ENCODE assay signal across 14 cellular contexts in genomic region chr9:127426756-127427155, GRCh38. TPM values are rescaled to one million over a fixed set of nuclear protein-coding genes. Genes with fewer than 3 reads are reported as not detected.
A peak's percentile ranks its signal among the peaks of the same experiment; 100 is the strongest.
DNase-seq lines count a peak whose midpoint lies in the region; ATAC-seq and TF ChIP-seq lines count a peak whose summit lies in the region.
"Had no signal": no experiment of that assay in that cellular context is flagged by ENCODE, and none has a peak within 500 bp of the region (broad histone marks: within the 10 kb centered on the region; RNA-seq: fewer than 3 reads in every experiment).

No MANE protein-coding gene starts in this region.

- peaks cover 6% of the 10 kb centered on the region; the same call in 1 of the 2 replicates for H3K36me3 ChIP-seq in Loucy (ENCODE audit: insufficient read depth, low read length)

- no peak overlapping the region for H3K4me3 ChIP-seq in Loucy (ENCODE audit: low read length, poor library complexity, severe bottlenecking)
- H3K4me3 ChIP-seq: esophagus muscularis mucosa, lung had no signal

- no peaks in the 10 kb centered on the region for H3K27me3 Mint-ChIP-seq in CD4-positive, alpha-beta T cell
- H3K27me3 Mint-ChIP-seq in natural killer cell (ENCODE audit: low read depth in 2 of 2) = no peaks in the 10 kb centered on the region

- no peak overlapping the region for H2AFZ ChIP-seq in Loucy (ENCODE audit: low read length)

- no peak for TF ChIP-seq CTCF in CD4-positive, alpha-beta T cell (IDR thresholded peaks at IDR 0.05)
- TF ChIP-seq CTCF in Loucy (conservative IDR thresholded peaks at IDR 0.05; ENCODE audit: low read length) (no peak), natural killer cell (IDR thresholded peaks at IDR 0.05) (no peak)

- H3K9me3 ChIP-seq in CD4-positive, alpha-beta T cell (ENCODE audit: control insufficient read depth, low read length) = no peaks in the 10 kb centered on the region
- no peaks in the 10 kb centered on the region for H3K9me3 ChIP-seq in Loucy (ENCODE audit: insufficient read depth, low read depth, low read length)
- H3K9me3 ChIP-seq: esophagus muscularis mucosa had no signal

- no peaks in the 10 kb centered on the region for H3K9me3 Mint-ChIP-seq in CD4-positive, alpha-beta T cell
- H3K9me3 Mint-ChIP-seq in activated naive CD4-positive, alpha-beta T cell treated with anti-CD3 and anti-CD28 coated beads, Interleukin-2, amount 50 U/mL, for 72 hours = no peaks in the 10 kb centered on the region
- H3K9me3 Mint-ChIP-seq in natural killer cell = no peaks in the 10 kb centered on the region

- CTCF ChIA-PET in CD4-positive, alpha-beta T cell (lab: Charles Lee) = no interaction called here

- H3K4me3 Mint-ChIP-seq in CD4-positive, alpha-beta T cell = peak overlapping the region; percentile 73
- H3K4me3 Mint-ChIP-seq in natural killer cell = peak overlapping the region; percentile 45

- H3K4me1 Mint-ChIP-seq in CD4-positive, alpha-beta T cell (ENCODE audit: low read depth) = peaks cover 55% of the 10 kb centered on the region
- peaks cover 37 to 51% of the 10 kb centered on the region in 2 donors for H3K4me1 Mint-ChIP-seq in natural killer cell

- H3K9me2 ChIP-seq in Loucy (replicated peaks; ENCODE audit: low read depth, low read length) = no peaks in the 10 kb centered on the region

- peaks cover 21% of the 10 kb centered on the region for H3K4me1 ChIP-seq in Loucy (ENCODE audit: insufficient read depth, low read length, poor library complexity, severe bottlenecking)

- no peak for DNase-seq in CD4-positive, alpha-beta T cell
- peak; percentile 37 to 56 for DNase-seq in activated naive CD4-positive, alpha-beta T cell treated with anti-CD3 and anti-CD28 coated beads, Interleukin-2, amount 50 U/mL, for 72 hours (ENCODE audit: low spot score in 2 of 2)
- no peak for DNase-seq in natural killer cell
- DNase-seq in H4 (ENCODE audit: low spot score) = no peak
- DNase-seq in caudate nucleus (lab: John Stamatoyannopoulos, UW) = no peak
- no peak for DNase-seq in NK-92 (lab: John Stamatoyannopoulos, UW; ENCODE audit: unreplicated experiment)
- no peak for DNase-seq in putamen (ENCODE audit: low spot score)
- DNase-seq: C1 segment of cervical spinal cord, NCI-H1417 treated with DMSO at 0.1 percent for 48 hours, NCI-H524 had no signal

- H3K27ac ChIP-seq in CD4-positive, alpha-beta T cell (ENCODE audit: low read depth, low read length) = no peak overlapping the region
- H3K27ac ChIP-seq in caudate nucleus (ENCODE audit: low read depth, low read length) = no peak overlapping the region
- H3K27ac ChIP-seq: esophagus muscularis mucosa had no signal

- H3K27me3 ChIP-seq in CD4-positive, alpha-beta T cell (ENCODE audit: control insufficient read depth, insufficient read depth, low read length) = no peaks in the 10 kb centered on the region
- H3K27me3 ChIP-seq in Loucy (ENCODE audit: insufficient read depth, low read length, poor library complexity, severe bottlenecking) = no peaks in the 10 kb centered on the region
- H3K27me3 ChIP-seq: esophagus muscularis mucosa had no signal

- peaks cover 63% of the 10 kb centered on the region for H3K36me3 Mint-ChIP-seq in CD4-positive, alpha-beta T cell (ENCODE audit: low read depth)
- peaks cover 41 to 48% of the 10 kb centered on the region in 2 donors for H3K36me3 Mint-ChIP-seq in activated naive CD4-positive, alpha-beta T cell treated with anti-CD3 and anti-CD28 coated beads, Interleukin-2, amount 50 U/mL, for 72 hours
- peaks cover 16% of the 10 kb centered on the region for H3K36me3 Mint-ChIP-seq in natural killer cell

- H3F3A ChIP-seq in Loucy (ENCODE audit: low read depth) = no peaks in the 10 kb centered on the region

- intact Hi-C loops in CD4-positive, alpha-beta T cell (cut with DNase I, micrococcal nuclease) = loop anchor here in 1 of 2 experiments (10.0 kb wide), 1 partner anchor 512 kb away; the partner anchor contains the start of gene RALGPS1
- intact Hi-C loops in natural killer cell (cut with micrococcal nuclease) = loop anchor here (10.0 kb wide), 1 partner anchor 142 kb away; no protein-coding TSS in a partner anchor

- peaks cover 49% of the 10 kb centered on the region for H3K79me2 ChIP-seq in Loucy (ENCODE audit: insufficient read depth, low read length)

- H4K20me1 ChIP-seq in Loucy (ENCODE audit: insufficient read depth, low read length, poor library complexity, severe bottlenecking) = peaks cover 8% of the 10 kb centered on the region

- no peak overlapping the region for H3K9ac ChIP-seq in Loucy (ENCODE audit: low read depth, low read length, poor library complexity, severe bottlenecking)

- POLR2A ChIA-PET in CD4-positive, alpha-beta T cell (lab: Charles Lee) = no interaction called here

- no peak overlapping the region for H3K27ac Mint-ChIP-seq in CD4-positive, alpha-beta T cell
- H3K27ac Mint-ChIP-seq in activated naive CD4-positive, alpha-beta T cell treated with anti-CD3 and anti-CD28 coated beads, Interleukin-2, amount 50 U/mL, for 72 hours = peak overlapping the region; percentile 95 to 99
- peak overlapping the region; percentile 78 to 95 for H3K27ac Mint-ChIP-seq in natural killer cell

- no peak for ATAC-seq in CD4-positive, alpha-beta T cell (ENCODE audit: poor library complexity)
- ATAC-seq in activated naive CD4-positive, alpha-beta T cell treated with anti-CD3 and anti-CD28 coated beads, Interleukin-2, amount 50 U/mL, for 72 hours = peak; percentile 72 to 82
- ATAC-seq in natural killer cell = peak in 2 of 3 donors; percentile 2 to 12
- ATAC-seq: HCT116 had no signal

- peak overlapping the region; percentile 98 for H3K4me2 ChIP-seq in Loucy (ENCODE audit: low read depth, low read length, poor library complexity, severe bottlenecking)

RNA-seq across cellular contexts. Expression of gene ZNF79, which starts 2.6 kb away (rescaled TPM):
- total RNA-seq in CD4-positive, alpha-beta T cell = 1 to 10 TPM; 4.3 to 4.9 TPM
- 10 to 100 TPM in 1 of 2 donors, 1 to 10 TPM in 1; 8.3 to 10.3 TPM for total RNA-seq in activated naive CD4-positive, alpha-beta T cell treated with anti-CD3 and anti-CD28 coated beads, Interleukin-2, amount 50 U/mL, for 72 hours
- 10 to 100 TPM; 13.8 to 16.1 (median 14.2) TPM for total RNA-seq in natural killer cell
- total RNA-seq in H4 (2014; rRNA removed; shearing (Covaris generic)) = 6.1 and 7.0 TPM in 2 replicates

RNA-seq across cellular contexts. Expression of gene RPL12, which starts 24.4 kb away (rescaled TPM):
- 1,000 to 10,000 TPM; 1,884 to 1,993 TPM for total RNA-seq in CD4-positive, alpha-beta T cell
- 1,000 to 10,000 TPM; 1,789 to 1,979 TPM for total RNA-seq in activated naive CD4-positive, alpha-beta T cell treated with anti-CD3 and anti-CD28 coated beads, Interleukin-2, amount 50 U/mL, for 72 hours
- total RNA-seq in natural killer cell = 100 to 1,000 TPM; 561 to 770 (median 724) TPM
- 2,219 and 2,463 TPM in 2 replicates for total RNA-seq in H4 (2014; rRNA removed; shearing (Covaris generic))

RNA-seq across cellular contexts. Expression of gene LRSAM1, which starts 24.6 kb away (rescaled TPM):
- total RNA-seq in CD4-positive, alpha-beta T cell = 10 to 100 TPM; 11.4 to 16.0 TPM
- 10 to 100 TPM; 20.1 to 24.4 TPM for total RNA-seq in activated naive CD4-positive, alpha-beta T cell treated with anti-CD3 and anti-CD28 coated beads, Interleukin-2, amount 50 U/mL, for 72 hours
- total RNA-seq in natural killer cell = 10 to 100 TPM; 17.4 to 24.6 (median 20.7) TPM
- 2.6 and 5.7 TPM in 2 replicates for total RNA-seq in H4 (2014; rRNA removed; shearing (Covaris generic))

RNA-seq across cellular contexts. Expression of gene SLC2A8, which starts 29.8 kb away (rescaled TPM):
- total RNA-seq in CD4-positive, alpha-beta T cell = 1 to 10 TPM; 1.6 to 1.8 TPM
- total RNA-seq in activated naive CD4-positive, alpha-beta T cell treated with anti-CD3 and anti-CD28 coated beads, Interleukin-2, amount 50 U/mL, for 72 hours = 1 to 10 TPM; 1.4 to 1.7 TPM
- 10 to 100 TPM; 21.1 to 30.6 (median 30.0) TPM for total RNA-seq in natural killer cell
- total RNA-seq in H4 (2014; rRNA removed; shearing (Covaris generic)) = 8.4 and 8.7 TPM in 2 replicates

Comparison
In these comparisons a context has a peak if more than half of its experiments do, and no peak if none do; other contexts are left out.
1. DNase-seq: peak in activated naive CD4-positive, alpha-beta T cell treated with anti-CD3 and anti-CD28 coated beads, Interleukin-2, amount 50 U/mL, for 72 hours (2 of 2); none in CD4-positive, alpha-beta T cell (0 of 10), natural killer cell (single experiment), H4 (single experiment), caudate nucleus (0 of 61), NK-92 (single experiment) and putamen (single experiment).